Comparison of ENCODE assay signal across 1 cellular context in genomic region chr17:47808830-47809480, GRCh38.
TF ChIP-seq lines count a peak whose summit lies in the region.

No MANE protein-coding gene starts in this region.

TF ChIP-seq in HepG2, 621 proteins besides CTCF, POLR2A, EP300 and RAD21:
- TF ChIP-seq ZNF317 (CRISPR knock-in tag; IDR thresholded peaks at IDR 0.05) (no peak), HNRNPK (IDR thresholded peaks at IDR 0.05; ENCODE audit: low read depth, low read length, poor library complexity, severe bottlenecking) (no peak), SALL1 (CRISPR knock-in tag; IDR thresholded peaks at IDR 0.05) (no peak)
- TF ChIP-seq, protein P1, sequence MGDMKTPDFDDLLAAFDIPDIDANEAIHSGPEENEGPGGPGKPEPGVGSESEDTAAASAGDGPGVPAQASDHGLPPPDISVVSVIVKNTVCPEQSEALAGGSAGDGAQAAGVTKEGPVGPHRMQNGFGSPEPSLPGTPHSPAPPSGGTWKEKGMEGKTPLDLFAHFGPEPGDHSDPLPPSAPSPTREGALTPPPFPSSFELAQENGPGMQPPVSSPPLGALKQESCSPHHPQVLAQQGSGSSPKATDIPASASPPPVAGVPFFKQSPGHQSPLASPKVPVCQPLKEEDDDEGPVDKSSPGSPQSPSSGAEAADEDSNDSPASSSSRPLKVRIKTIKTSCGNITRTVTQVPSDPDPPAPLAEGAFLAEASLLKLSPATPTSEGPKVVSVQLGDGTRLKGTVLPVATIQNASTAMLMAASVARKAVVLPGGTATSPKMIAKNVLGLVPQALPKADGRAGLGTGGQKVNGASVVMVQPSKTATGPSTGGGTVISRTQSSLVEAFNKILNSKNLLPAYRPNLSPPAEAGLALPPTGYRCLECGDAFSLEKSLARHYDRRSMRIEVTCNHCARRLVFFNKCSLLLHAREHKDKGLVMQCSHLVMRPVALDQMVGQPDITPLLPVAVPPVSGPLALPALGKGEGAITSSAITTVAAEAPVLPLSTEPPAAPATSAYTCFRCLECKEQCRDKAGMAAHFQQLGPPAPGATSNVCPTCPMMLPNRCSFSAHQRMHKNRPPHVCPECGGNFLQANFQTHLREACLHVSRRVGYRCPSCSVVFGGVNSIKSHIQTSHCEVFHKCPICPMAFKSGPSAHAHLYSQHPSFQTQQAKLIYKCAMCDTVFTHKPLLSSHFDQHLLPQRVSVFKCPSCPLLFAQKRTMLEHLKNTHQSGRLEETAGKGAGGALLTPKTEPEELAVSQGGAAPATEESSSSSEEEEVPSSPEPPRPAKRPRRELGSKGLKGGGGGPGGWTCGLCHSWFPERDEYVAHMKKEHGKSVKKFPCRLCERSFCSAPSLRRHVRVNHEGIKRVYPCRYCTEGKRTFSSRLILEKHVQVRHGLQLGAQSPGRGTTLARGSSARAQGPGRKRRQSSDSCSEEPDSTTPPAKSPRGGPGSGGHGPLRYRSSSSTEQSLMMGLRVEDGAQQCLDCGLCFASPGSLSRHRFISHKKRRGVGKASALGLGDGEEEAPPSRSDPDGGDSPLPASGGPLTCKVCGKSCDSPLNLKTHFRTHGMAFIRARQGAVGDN (CRISPR knock-in tag; IDR thresholded peaks at IDR 0.05) = 0 out of 2 replicates have a peak, but pooled peaks have one; percentile 13
- TF ChIP-seq, protein P2, sequence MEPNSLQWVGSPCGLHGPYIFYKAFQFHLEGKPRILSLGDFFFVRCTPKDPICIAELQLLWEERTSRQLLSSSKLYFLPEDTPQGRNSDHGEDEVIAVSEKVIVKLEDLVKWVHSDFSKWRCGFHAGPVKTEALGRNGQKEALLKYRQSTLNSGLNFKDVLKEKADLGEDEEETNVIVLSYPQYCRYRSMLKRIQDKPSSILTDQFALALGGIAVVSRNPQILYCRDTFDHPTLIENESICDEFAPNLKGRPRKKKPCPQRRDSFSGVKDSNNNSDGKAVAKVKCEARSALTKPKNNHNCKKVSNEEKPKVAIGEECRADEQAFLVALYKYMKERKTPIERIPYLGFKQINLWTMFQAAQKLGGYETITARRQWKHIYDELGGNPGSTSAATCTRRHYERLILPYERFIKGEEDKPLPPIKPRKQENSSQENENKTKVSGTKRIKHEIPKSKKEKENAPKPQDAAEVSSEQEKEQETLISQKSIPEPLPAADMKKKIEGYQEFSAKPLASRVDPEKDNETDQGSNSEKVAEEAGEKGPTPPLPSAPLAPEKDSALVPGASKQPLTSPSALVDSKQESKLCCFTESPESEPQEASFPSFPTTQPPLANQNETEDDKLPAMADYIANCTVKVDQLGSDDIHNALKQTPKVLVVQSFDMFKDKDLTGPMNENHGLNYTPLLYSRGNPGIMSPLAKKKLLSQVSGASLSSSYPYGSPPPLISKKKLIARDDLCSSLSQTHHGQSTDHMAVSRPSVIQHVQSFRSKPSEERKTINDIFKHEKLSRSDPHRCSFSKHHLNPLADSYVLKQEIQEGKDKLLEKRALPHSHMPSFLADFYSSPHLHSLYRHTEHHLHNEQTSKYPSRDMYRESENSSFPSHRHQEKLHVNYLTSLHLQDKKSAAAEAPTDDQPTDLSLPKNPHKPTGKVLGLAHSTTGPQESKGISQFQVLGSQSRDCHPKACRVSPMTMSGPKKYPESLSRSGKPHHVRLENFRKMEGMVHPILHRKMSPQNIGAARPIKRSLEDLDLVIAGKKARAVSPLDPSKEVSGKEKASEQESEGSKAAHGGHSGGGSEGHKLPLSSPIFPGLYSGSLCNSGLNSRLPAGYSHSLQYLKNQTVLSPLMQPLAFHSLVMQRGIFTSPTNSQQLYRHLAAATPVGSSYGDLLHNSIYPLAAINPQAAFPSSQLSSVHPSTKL (CRISPR knock-in tag; IDR thresholded peaks at IDR 0.05) = no peak
